Comparison of ENCODE assay signal across 28 cellular contexts in genomic region chr3:80586338-80586737, GRCh38.
DNase-seq lines count a peak whose midpoint lies in the region; ATAC-seq, FAIRE-seq and TF ChIP-seq lines count a peak whose summit lies in the region.
"Had no signal": no experiment of that assay in that cellular context is flagged by ENCODE, and none has a peak within 500 bp of the region (broad histone marks: within the 10 kb centered on the region; RNA-seq: fewer than 3 reads in every experiment).

No MANE protein-coding gene starts in this region.

- no peak for TF ChIP-seq EP300 in Ishikawa (IDR thresholded peaks at IDR 0.05; ENCODE audit: borderline replicate concordance)

- H3K79me1 ChIP-seq in IMR-90 (ENCODE audit: low read depth in 1 of 2, low read length in 2 of 2), result no peaks in the 10 kb centered on the region
- no peaks in the 10 kb centered on the region for H3K79me1 ChIP-seq in trophoblast cell (ENCODE audit: low read length)

- H2AK5ac ChIP-seq in IMR-90 (ENCODE audit: low read depth, low read length) (no peak overlapping the region), trophoblast cell (ENCODE audit: low read length) (no peak overlapping the region)

- H2AFZ ChIP-seq in IMR-90 (replicated peaks; ENCODE audit: low read length, poor library complexity), result no peak overlapping the region
- peak overlapping the region; percentile 5 for H2AFZ ChIP-seq in astrocyte (ENCODE audit: low read depth, low read length)
- H2AFZ ChIP-seq in trophoblast cell (ENCODE audit: insufficient read depth, low read length, poor library complexity), result no peak overlapping the region

- POLR2A ChIA-PET in IMR-90 (lab: Charles Lee; ENCODE audit: unreplicated experiment), result no interaction called here

- no peak overlapping the region for H3K14ac ChIP-seq in IMR-90 (replicated peaks; ENCODE audit: low read depth, low read length)
- no peak overlapping the region for H3K14ac ChIP-seq in trophoblast cell (ENCODE audit: low read length)

- intact Hi-C loops in IMR-90 (cut with micrococcal nuclease), result no loop called here

- no peak overlapping the region for H2BK20ac ChIP-seq in IMR-90 (ENCODE audit: low read depth, low read length)

- no peaks in the 10 kb centered on the region for H3K9me3 Mint-ChIP-seq in astrocyte (ENCODE audit: unreplicated experiment)
- H3K9me3 Mint-ChIP-seq in stimulated activated memory B cell treated with anti-CD40 and anti-IgM and Interleukin-4, amounts not matched to agents 10 μg/mL and 1 μg/mL and 100 μg/mL, for 72 hours, result no peaks in the 10 kb centered on the region

- no peak for TF ChIP-seq POLR2A in IMR-90 (IDR thresholded peaks at IDR 0.05; ENCODE audit: low read depth, low read length)

- no peak overlapping the region for H2BK15ac ChIP-seq in IMR-90 (ENCODE audit: low read depth, low read length)

- H4K91ac ChIP-seq in IMR-90 (ENCODE audit: insufficient read depth, low read depth, low read length) (no peak overlapping the region), trophoblast cell (ENCODE audit: low read depth, low read length) (no peak overlapping the region)

- CTCF ChIA-PET in IMR-90 (lab: Yijun Ruan, JAX), result no interaction called here

- H4K8ac ChIP-seq in IMR-90 (ENCODE audit: low read depth in 2 of 2, low read length in 2 of 2) (no peak overlapping the region), trophoblast cell (ENCODE audit: low read depth, low read length) (no peak overlapping the region)

- H3K23ac ChIP-seq in IMR-90 (ENCODE audit: low read depth, low read length) (no peak overlapping the region), trophoblast cell (ENCODE audit: low read length) (no peak overlapping the region)

- dilution Hi-C loops in IMR-90 (cut with HindIII; ENCODE audit: low sequenced_read_pairs, unreplicated experiment), result no loop called here

- no peak overlapping the region for H4K5ac ChIP-seq in IMR-90 (ENCODE audit: low read depth, low read length)

- H3K4me1 ChIP-seq in IMR-90 (ENCODE audit: control insufficient read depth, insufficient read depth, low read length), result no peaks in the 10 kb centered on the region
- no peaks in the 10 kb centered on the region for H3K4me1 ChIP-seq in astrocyte (ENCODE audit: insufficient read depth, low read length)
- H3K4me1 ChIP-seq in trophoblast cell (ENCODE audit: control insufficient read depth in 1 of 2, insufficient read depth in 2 of 2, low read length in 2 of 2), result peaks cover 0 to 3% of the 10 kb centered on the region in 2 experiments
- H3K4me1 ChIP-seq: BE2C, BLaER1 had no signal

- H3K9ac ChIP-seq in IMR-90 (ENCODE audit: low read depth, low read length) (no peak overlapping the region), astrocyte (ENCODE audit: low read length) (no peak overlapping the region), trophoblast cell (ENCODE audit: low read length) (no peak overlapping the region)
- H3K9ac ChIP-seq: BLaER1 had no signal

- no peak for ATAC-seq in IMR-90 (ENCODE audit: low read depth)
- no peak for ATAC-seq in stimulated activated memory B cell treated with anti-CD40 and anti-IgM and Interleukin-4, amounts not matched to agents 10 μg/mL and 1 μg/mL and 100 μg/mL, for 72 hours
- no peak for ATAC-seq in left lobe of liver
- ATAC-seq: GM12878 had no signal

- no peak overlapping the region for H2BK5ac ChIP-seq in IMR-90 (ENCODE audit: low read depth, low read length, poor library complexity, severe bottlenecking)
- no peak overlapping the region for H2BK5ac ChIP-seq in trophoblast cell (ENCODE audit: low read depth, low read length, poor library complexity)

- DNase-seq in IMR-90 (no peak), astrocyte (ENCODE audit: low read depth) (no peak), trophoblast cell (peak; percentile 31 to 67), left lobe of liver (ENCODE audit: low spot score) (no peak)
- no peak for DNase-seq in activated naive CD4-positive, alpha-beta T cell (lab: John Stamatoyannopoulos, UW)
- DNase-seq: 8988T; ACHN; BE2C; C1 segment of cervical spinal cord; CD4-positive, alpha-beta memory T cell; CD4-positive, CD25-positive, alpha-beta regulatory T cell; CD8-positive, alpha-beta memory T cell; COR-L47; DMS 273 treated with DMSO at 0.1 percent for 48 hours; DMS153; DMS53; DMS79; DND-41; EL; GDM1 had no signal

- H3K18ac ChIP-seq in IMR-90 (ENCODE audit: low read depth, low read length), result no peak overlapping the region
- H3K18ac ChIP-seq in trophoblast cell (ENCODE audit: low read length), result no peak overlapping the region

- H4K12ac ChIP-seq in trophoblast cell (ENCODE audit: low read depth, low read length), result no peak overlapping the region

- H3K27ac ChIP-seq in IMR-90 (ENCODE audit: insufficient read depth, low read length) (no peak overlapping the region), astrocyte (ENCODE audit: low read depth, low read length) (no peak overlapping the region), trophoblast cell (ENCODE audit: low read depth, low read length) (no peak overlapping the region)
- H3K27ac ChIP-seq: BLaER1 had no signal

- BruUV-seq in IMR-90 (replicated peaks; lab: Mats Ljungman, UMichigan), result no TSS peak

- H2BK12ac ChIP-seq in trophoblast cell (ENCODE audit: low read length), result no peak overlapping the region

- H3K4ac ChIP-seq in IMR-90 (ENCODE audit: low read depth, low read length) (no peak overlapping the region), trophoblast cell (ENCODE audit: low read depth, low read length) (no peak overlapping the region)

- H2AK9ac ChIP-seq in IMR-90 (replicated peaks; ENCODE audit: low read depth, low read length, poor library complexity), result peak overlapping the region; percentile 42

- no peak overlapping the region for H3K4me3 Mint-ChIP-seq in astrocyte (ENCODE audit: unreplicated experiment)
- no peak overlapping the region for H3K4me3 Mint-ChIP-seq in stimulated activated memory B cell treated with anti-CD40 and anti-IgM and Interleukin-4, amounts not matched to agents 10 μg/mL and 1 μg/mL and 100 μg/mL, for 72 hours
- H3K4me3 Mint-ChIP-seq: CD14-positive monocyte; CD4-positive, alpha-beta memory T cell; CD4-positive, CD25-positive, alpha-beta regulatory T cell; CD8-positive, alpha-beta memory T cell had no signal

- H3K4me3 ChIP-seq in IMR-90 (ENCODE audit: insufficient read depth, low read depth, low read length) (no peak overlapping the region), astrocyte (ENCODE audit: insufficient read depth, low read depth, low read length) (no peak overlapping the region), trophoblast cell (ENCODE audit: low read depth, low read length) (no peak overlapping the region)
- H3K4me3 ChIP-seq: BLaER1, GM12878 had no signal

- H3K9me3 ChIP-seq in IMR-90 (ENCODE audit: control insufficient read depth, insufficient read depth, low read length) (peaks cover 3% of the 10 kb centered on the region; the same call in 1 of the 2 replicates), astrocyte (ENCODE audit: insufficient read depth, low read depth, low read length) (no peaks in the 10 kb centered on the region), trophoblast cell (ENCODE audit: insufficient read depth, low read depth, low read length) (peaks cover 2% of the 10 kb centered on the region)
- H3K9me3 ChIP-seq: BLaER1 had no signal

- no peaks in the 10 kb centered on the region for H3K79me2 ChIP-seq in astrocyte (ENCODE audit: insufficient read depth, low read length)
- H3K79me2 ChIP-seq in trophoblast cell (ENCODE audit: control insufficient read depth, insufficient read depth, low read length, poor library complexity), result no peaks in the 10 kb centered on the region

- 40% methylated on average over 1 of the region's 2 CpGs; no CpG with 5 or more reads in 1 of the 2 experiments for WGBS in IMR-90 (ENCODE audit: extremely low coverage in 2 of 2, insufficient read length in 1 of 2), 2 experiments
- no CpG with 5 or more reads among the region's 2 CpGs for WGBS in trophoblast cell (ENCODE audit: extremely low coverage, insufficient coverage, insufficient read length)

- no peaks in the 10 kb centered on the region for H3K36me3 Mint-ChIP-seq in astrocyte (ENCODE audit: low read depth, unreplicated experiment)
- no peaks in the 10 kb centered on the region for H3K36me3 Mint-ChIP-seq in stimulated activated memory B cell treated with anti-CD40 and anti-IgM and Interleukin-4, amounts not matched to agents 10 μg/mL and 1 μg/mL and 100 μg/mL, for 72 hours
- H3K36me3 Mint-ChIP-seq: CD14-positive monocyte; CD4-positive, alpha-beta memory T cell; CD4-positive, CD25-positive, alpha-beta regulatory T cell; CD8-positive, alpha-beta memory T cell had no signal

- H3K9me1 ChIP-seq in IMR-90 (ENCODE audit: insufficient read depth, low read length), result no peaks in the 10 kb centered on the region

- TF ChIP-seq CTCF in IMR-90 (conservative IDR thresholded peaks at IDR 0.05; ENCODE audit: low read depth, low read length) (no peak), astrocyte (IDR thresholded peaks at IDR 0.05; ENCODE audit: insufficient read depth, low read depth, low read length) (no peak)

- H3K36me3 ChIP-seq in IMR-90 (ENCODE audit: control insufficient read depth, insufficient read depth, low read length) (no peaks in the 10 kb centered on the region), astrocyte (ENCODE audit: insufficient read depth, low read length) (no peaks in the 10 kb centered on the region), trophoblast cell (ENCODE audit: control insufficient read depth in 1 of 2, insufficient read depth in 2 of 2, low read length in 2 of 2) (no peaks in the 10 kb centered on the region)
- H3K36me3 ChIP-seq: BE2C, BLaER1 had no signal

- H3K27me3 Mint-ChIP-seq in astrocyte (ENCODE audit: low read depth, unreplicated experiment), result no peaks in the 10 kb centered on the region
- no peaks in the 10 kb centered on the region for H3K27me3 Mint-ChIP-seq in stimulated activated memory B cell treated with anti-CD40 and anti-IgM and Interleukin-4, amounts not matched to agents 10 μg/mL and 1 μg/mL and 100 μg/mL, for 72 hours
- H3K27me3 Mint-ChIP-seq: CD4-positive, alpha-beta memory T cell; CD4-positive, CD25-positive, alpha-beta regulatory T cell; CD8-positive, alpha-beta memory T cell had no signal

- no peak overlapping the region for H3K56ac ChIP-seq in IMR-90 (ENCODE audit: extremely low read depth, insufficient read depth, low read length)

- no peak for FAIRE-seq in astrocyte (lab: Jason Lieb, UNC)
- FAIRE-seq: A204.1, GM12878, GM12892, GM18507 had no signal

- H3K27ac Mint-ChIP-seq in astrocyte (ENCODE audit: unreplicated experiment), result no peak overlapping the region
- no peak overlapping the region for H3K27ac Mint-ChIP-seq in stimulated activated memory B cell treated with anti-CD40 and anti-IgM and Interleukin-4, amounts not matched to agents 10 μg/mL and 1 μg/mL and 100 μg/mL, for 72 hours
- H3K27ac Mint-ChIP-seq: CD14-positive monocyte; CD4-positive, alpha-beta memory T cell; CD4-positive, CD25-positive, alpha-beta regulatory T cell; CD8-positive, alpha-beta memory T cell had no signal

- H3K27me3 ChIP-seq in IMR-90 (ENCODE audit: control insufficient read depth, insufficient read depth, low read length) (no peaks in the 10 kb centered on the region), astrocyte (ENCODE audit: insufficient read depth, low read length) (no peaks in the 10 kb centered on the region), trophoblast cell (ENCODE audit: insufficient read depth, low read length) (no peaks in the 10 kb centered on the region)
- H3K27me3 ChIP-seq: BE2C, BLaER1 had no signal

- H3K4me2 ChIP-seq in IMR-90 (ENCODE audit: low read depth, low read length) (no peak overlapping the region), astrocyte (ENCODE audit: low read length) (no peak overlapping the region), trophoblast cell (ENCODE audit: low read length) (no peak overlapping the region)
- H3K4me2 ChIP-seq: BLaER1 had no signal

- in situ Hi-C loops in IMR-90 (cut with MboI; ENCODE audit: low sequenced_read_pairs), result no loop called here

- TF ChIP-seq RAD21 in IMR-90 (IDR thresholded peaks at IDR 0.05; ENCODE audit: low read length) (no peak), Ishikawa (IDR thresholded peaks at IDR 0.05; ENCODE audit: low read depth) (no peak)

- no peaks in the 10 kb centered on the region for H4K20me1 ChIP-seq in IMR-90 (ENCODE audit: insufficient read depth, low read length)
- no peaks in the 10 kb centered on the region for H4K20me1 ChIP-seq in astrocyte (ENCODE audit: insufficient read depth, low read length)
- H4K20me1 ChIP-seq: BLaER1 had no signal

- H3K4me1 Mint-ChIP-seq in astrocyte (ENCODE audit: low read depth, unreplicated experiment), result no peaks in the 10 kb centered on the region
- H3K4me1 Mint-ChIP-seq in stimulated activated memory B cell treated with anti-CD40 and anti-IgM and Interleukin-4, amounts not matched to agents 10 μg/mL and 1 μg/mL and 100 μg/mL, for 72 hours, result no peaks in the 10 kb centered on the region
- H3K4me1 Mint-ChIP-seq: CD14-positive monocyte; CD4-positive, alpha-beta memory T cell; CD4-positive, CD25-positive, alpha-beta regulatory T cell; CD8-positive, alpha-beta memory T cell had no signal

- no peak overlapping the region for H2BK120ac ChIP-seq in IMR-90 (ENCODE audit: low read depth, low read length)
- H2BK120ac ChIP-seq in trophoblast cell (ENCODE audit: insufficient read depth, low read length, poor library complexity), result no peak overlapping the region

Comparison
In these comparisons a context has a peak if more than half of its experiments do, and no peak if none do; other contexts are left out.
1. DNase-seq: peak in trophoblast cell (2 of 2); none in IMR-90 (single experiment), astrocyte (single experiment), left lobe of liver (single experiment) and activated naive CD4-positive, alpha-beta T cell (0 of 4).